ENCODE assay signal across 8 cellular contexts in genomic region chr11:46278387-46279173, GRCh38. TPM values are rescaled to one million over a fixed set of nuclear protein-coding genes. Genes with fewer than 3 reads are reported as not detected.
DNase-seq lines count a peak whose midpoint lies in the region; ATAC-seq and TF ChIP-seq lines count a peak whose summit lies in the region.

No MANE protein-coding gene starts in this region.

- ATAC-seq in lung (ENCODE audit: insufficient read depth, low FRiP score) (no peak), GM19395 (IDR thresholded peaks at IDR 0.05; ENCODE audit: unreplicated experiment) (no peak)

- H3K27me3 ChIP-seq in lung (ENCODE audit: control insufficient read depth, insufficient read depth) (no peaks in the 10 kb centered on the region), suprapubic skin (peaks cover 8% of the 10 kb centered on the region)

- WGBS in lung, 2 donors: 26% methylated on average over 24 of the region's 24 CpGs
- 29% methylated on average over 13 of the region's 24 CpGs for WGBS in suprapubic skin

- H3K36me3 ChIP-seq in lung (ENCODE audit: control insufficient read depth in 2 of 2, insufficient read depth in 2 of 2, low read length in 2 of 2) (no peaks in the 10 kb centered on the region), suprapubic skin (no peaks in the 10 kb centered on the region)

- peak overlapping the region; percentile 90 for H3K27ac Mint-ChIP-seq in chondrocyte (ENCODE audit: unreplicated experiment)

- TF ChIP-seq EP300 in suprapubic skin (IDR thresholded peaks at IDR 0.05): no peak

- H3K4me3 Mint-ChIP-seq in chondrocyte (ENCODE audit: unreplicated experiment): peak overlapping the region; percentile 98

- H3K4me1 ChIP-seq in lung (ENCODE audit: control insufficient read depth in 2 of 2, insufficient read depth in 2 of 2, low read length in 2 of 2): peaks cover 11 to 19% of the 10 kb centered on the region in 2 donors
- H3K4me1 ChIP-seq in suprapubic skin: peaks cover 56% of the 10 kb centered on the region

- no peak for TF ChIP-seq POLR2A in suprapubic skin (IDR thresholded peaks at IDR 0.05)

- TF ChIP-seq CTCF in GM10266 (IDR thresholded peaks at IDR 0.05; ENCODE audit: control insufficient read depth, insufficient read depth, low read depth, missing control alignments): peak; percentile 35
- TF ChIP-seq CTCF in chondrocyte (IDR thresholded peaks at IDR 0.05): peak; percentile 94
- peak; percentile 0 for TF ChIP-seq CTCF in lung (IDR thresholded peaks at IDR 0.05; ENCODE audit: control extremely low read depth, extremely low read depth)
- TF ChIP-seq CTCF in suprapubic skin (IDR thresholded peaks at IDR 0.05): peak in 1 of 2 donors; percentile 47

- no peaks in the 10 kb centered on the region for H3K27me3 Mint-ChIP-seq in chondrocyte (ENCODE audit: low read depth)

- H3K9me3 ChIP-seq in lung (ENCODE audit: control insufficient read depth in 2 of 2, insufficient read depth in 1 of 2, low read length in 1 of 2) (no peaks in the 10 kb centered on the region), suprapubic skin (no peaks in the 10 kb centered on the region)

- H3K36me3 Mint-ChIP-seq in chondrocyte (ENCODE audit: low read depth): peaks cover 11% of the 10 kb centered on the region

- H3K27ac ChIP-seq in lung (ENCODE audit: low read depth in 1 of 2, low read length in 1 of 2): peak overlapping the region; percentile 2 to 37
- H3K27ac ChIP-seq in suprapubic skin: peak overlapping the region; percentile 67

- DNase-seq in GM10266 (ENCODE audit: extremely low spot score): no peak
- DNase-seq in chondrocyte (ENCODE audit: low spot score): no peak
- DNase-seq in lung (ENCODE audit: low spot score): no peak
- no peak for DNase-seq in suprapubic skin (ENCODE audit: low spot score in 2 of 2)
- no peak for DNase-seq in NCI-H1417 treated with DMSO at 0.1 percent for 48 hours (lab: John Stamatoyannopoulos, UW)
- no peak for DNase-seq in CD1c-positive myeloid dendritic cell (ENCODE audit: extremely low spot score)

- H3K4me3 ChIP-seq in lung (peak overlapping the region; percentile 49), suprapubic skin (peak overlapping the region; percentile 74)

- H3K9me3 Mint-ChIP-seq in chondrocyte (ENCODE audit: low read depth): no peaks in the 10 kb centered on the region

- peaks cover 65% of the 10 kb centered on the region for H3K4me1 Mint-ChIP-seq in chondrocyte (ENCODE audit: low read depth)

TF ChIP-seq in PFSK-1, 5 proteins besides CTCF, POLR2A, EP300 and RAD21:
- TF ChIP-seq POLR2AphosphoS5 (IDR thresholded peaks at IDR 0.05; ENCODE audit: low read depth, low read length): peak; percentile 24; the same call in 1 of the 2 replicates
- TF ChIP-seq FOXP2 (optimal IDR thresholded peaks at IDR 0.05; ENCODE audit: borderline replicate concordance, extremely low read depth, extremely low read length, insufficient read depth): no peak
- peak; percentile 45; the same call in 1 of the 2 replicates for TF ChIP-seq TAF1 (IDR thresholded peaks at IDR 0.05; ENCODE audit: borderline replicate concordance, insufficient read depth, low read length)
- no peak for TF ChIP-seq REST (IDR thresholded peaks at IDR 0.05; ENCODE audit: insufficient read depth in 1 of 2, low read depth in 2 of 2, low read length in 2 of 2)
- TF ChIP-seq SIN3A (IDR thresholded peaks at IDR 0.05; ENCODE audit: borderline replicate concordance, insufficient read depth, low read length): 0 out of 2 replicates have a peak, but pooled peaks have one; percentile 8

RNA-seq across cellular contexts. Expression of gene CREB3L1, which starts 1.1 kb away (rescaled TPM):
- 114 TPM for polyA plus RNA-seq in PFSK-1 (2012; ENCODE audit: insufficient read length, low read depth)
- total RNA-seq in chondrocyte (83.1 to 192 TPM (median 190 TPM) in 3 replicates), lung (10 to 100 TPM; 16.8 to 52.3 TPM), suprapubic skin (1 to 10 TPM in 2 of 4 donors, under 1 TPM in 2; 0.79 to 2.3 (median 1.5) TPM)
- polyA plus RNA-seq in lung: 10 to 100 TPM; 21.3 to 54.0 TPM

Comparison
In these comparisons a context has a peak if more than half of its experiments do, and no peak if none do; other contexts are left out.
1. RNA of gene CREB3L1, which starts 1.1 kb away (total RNA-seq): 83.1 to 192 TPM in chondrocyte and 16.8 to 52.3 TPM in lung; 0.79 to 2.3 TPM in suprapubic skin; every median in the first group is over 4 times any median in the second.